ENCODE assay signal across 22 cellular contexts in the genomic region with DNA sequence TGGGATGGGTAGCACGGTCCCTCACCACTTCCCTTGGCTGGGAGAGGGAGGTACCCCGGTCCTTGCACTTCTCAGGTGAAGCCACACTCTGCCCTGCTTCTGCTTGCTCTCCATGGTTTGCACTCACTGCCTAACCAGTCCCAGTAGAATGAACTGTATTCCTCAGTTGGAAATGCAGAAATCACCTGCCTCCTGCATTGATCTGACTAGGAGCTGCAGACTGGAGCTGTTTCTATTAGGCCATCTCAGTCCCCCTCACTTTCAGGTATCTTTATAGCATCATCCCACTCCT.
A peak's percentile ranks its signal among the peaks of the same experiment; 100 is the strongest.
DNase-seq lines count a peak whose midpoint lies in the region; ATAC-seq, FAIRE-seq and TF ChIP-seq lines count a peak whose summit lies in the region.
"Had no signal": no experiment of that assay in that cellular context is flagged by ENCODE, and none has a peak within 500 bp of the region (broad histone marks: within the 10 kb centered on the region; RNA-seq: fewer than 3 reads in every experiment).

No MANE protein-coding gene starts in this region.

- H3K36me3 ChIP-seq in suprapubic skin = no peaks in the 10 kb centered on the region
- H3K36me3 ChIP-seq: BLaER1 treated with 17β-estradiol and CSF1 and Interleukin-3, amounts not matched to agents 10 nM and 100 nM had no signal

- no peaks in the 10 kb centered on the region for H3K4me1 ChIP-seq in suprapubic skin
- H3K4me1 ChIP-seq: Caco-2 had no signal

- TF ChIP-seq CTCF in WTC11 (IDR thresholded peaks at IDR 0.05) (no peak), suprapubic skin (IDR thresholded peaks at IDR 0.05) (no peak)

- H3K36me3 Mint-ChIP-seq in WTC11 = peaks cover 8% of the 10 kb centered on the region
- H3K36me3 Mint-ChIP-seq: CD8-positive, alpha-beta T cell had no signal

- WGBS in suprapubic skin = 100% methylated on average over 2 of the region's 2 CpGs

- H3K9me3 ChIP-seq in suprapubic skin = peaks cover 2% of the 10 kb centered on the region

- no peak for TF ChIP-seq EP300 in suprapubic skin (IDR thresholded peaks at IDR 0.05)

- H3K27me3 ChIP-seq in suprapubic skin = no peaks in the 10 kb centered on the region
- H3K27me3 ChIP-seq: BLaER1 treated with 17β-estradiol and CSF1 and Interleukin-3, amounts not matched to agents 10 nM and 100 nM had no signal

- H3K4me3 Mint-ChIP-seq in WTC11 = no peak overlapping the region
- H3K4me3 Mint-ChIP-seq: B cell; CD4-positive, alpha-beta T cell; CD8-positive, alpha-beta T cell had no signal

- peaks cover 25% of the 10 kb centered on the region for H3K4me1 Mint-ChIP-seq in WTC11
- H3K4me1 Mint-ChIP-seq: B cell had no signal

- DNase-seq in WTC11 (ENCODE audit: low spot score) = no peak
- DNase-seq in left lobe of liver (ENCODE audit: low spot score) = no peak
- DNase-seq in urothelium cell line (ENCODE audit: low spot score) = no peak
- DNase-seq in T-helper 2 cell = no peak
- no peak for DNase-seq in stimulated activated naive CD4-positive, alpha-beta T cell treated with Interleukin-2 at 50 U/mL for 16 hours (lab: John Stamatoyannopoulos, UW)
- no peak for DNase-seq in suprapubic skin (ENCODE audit: low spot score in 2 of 2)
- DNase-seq: 8988T; ACHN; Caco-2; Calu3; CD4-positive, alpha-beta T cell; CD8-positive, alpha-beta T cell; DMS79 treated with DMSO at 0.1 percent for 48 hours; GF-D8 had no signal

- peak; percentile 13 for FAIRE-seq in urothelium cell line (lab: Jason Lieb, UNC)
- FAIRE-seq: A204.1, D721Med, G401.6, GM12891, GM19239 had no signal

- POLR2A ChIA-PET in WTC11 (lab: Charles Lee) = no interaction called here

- H3K27me3 Mint-ChIP-seq in WTC11 (ENCODE audit: low read depth) = peaks cover 13% of the 10 kb centered on the region
- H3K27me3 Mint-ChIP-seq: B cell; CD4-positive, alpha-beta T cell had no signal

- TF ChIP-seq POLR2A in suprapubic skin (IDR thresholded peaks at IDR 0.05) = no peak

- ATAC-seq in WTC11 = peak; percentile 49
- ATAC-seq in left lobe of liver = peak; percentile 64
- ATAC-seq: CD8-positive, alpha-beta T cell had no signal

- H3K27ac Mint-ChIP-seq in WTC11 = no peak overlapping the region
- H3K27ac Mint-ChIP-seq: B cell; CD4-positive, alpha-beta T cell; CD8-positive, alpha-beta T cell had no signal

- H3K4me3 ChIP-seq in suprapubic skin = no peak overlapping the region
- H3K4me3 ChIP-seq: BLaER1 treated with 17β-estradiol and CSF1 and Interleukin-3, amounts not matched to agents 10 nM and 100 nM had no signal

- peaks cover 17% of the 10 kb centered on the region for H3K9me3 Mint-ChIP-seq in WTC11

- H3K27ac ChIP-seq in suprapubic skin = no peak overlapping the region
- H3K27ac ChIP-seq: BLaER1 treated with 17β-estradiol and CSF1 and Interleukin-3, amounts not matched to agents 10 nM and 100 nM; C4-2B had no signal

- CTCF ChIA-PET in WTC11 (lab: Charles Lee) = no interaction called here

TF ChIP-seq in WTC11, 78 proteins besides CTCF, POLR2A, EP300 and RAD21:
- no peak for TF ChIP-seq ZBTB21 (CRISPR knock-in tag; IDR thresholded peaks at IDR 0.05; ENCODE audit: borderline replicate concordance)
- TF ChIP-seq NR2C2 (CRISPR knock-in tag; IDR thresholded peaks at IDR 0.05) = no peak
- TF ChIP-seq OVOL2 (CRISPR knock-in tag; IDR thresholded peaks at IDR 0.05; ENCODE audit: borderline replicate concordance) = no peak
- TF ChIP-seq, protein P1, sequence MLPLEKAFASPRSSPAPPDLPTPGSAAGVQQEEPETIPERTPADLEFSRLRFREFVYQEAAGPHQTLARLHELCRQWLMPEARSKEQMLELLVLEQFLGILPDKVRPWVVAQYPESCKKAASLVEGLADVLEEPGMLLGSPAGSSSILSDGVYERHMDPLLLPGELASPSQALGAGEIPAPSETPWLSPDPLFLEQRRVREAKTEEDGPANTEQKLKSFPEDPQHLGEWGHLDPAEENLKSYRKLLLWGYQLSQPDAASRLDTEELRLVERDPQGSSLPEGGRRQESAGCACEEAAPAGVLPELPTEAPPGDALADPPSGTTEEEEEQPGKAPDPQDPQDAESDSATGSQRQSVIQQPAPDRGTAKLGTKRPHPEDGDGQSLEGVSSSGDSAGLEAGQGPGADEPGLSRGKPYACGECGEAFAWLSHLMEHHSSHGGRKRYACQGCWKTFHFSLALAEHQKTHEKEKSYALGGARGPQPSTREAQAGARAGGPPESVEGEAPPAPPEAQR (CRISPR knock-in tag; IDR thresholded peaks at IDR 0.05) = no peak
- no peak for TF ChIP-seq TCF7 (CRISPR knock-in tag; IDR thresholded peaks at IDR 0.05; ENCODE audit: low read depth)
- no peak for TF ChIP-seq JAZF1 (CRISPR knock-in tag; IDR thresholded peaks at IDR 0.05)
- no peak for TF ChIP-seq RELA (CRISPR knock-in tag; IDR thresholded peaks at IDR 0.05; ENCODE audit: borderline replicate concordance)
- no peak for TF ChIP-seq SMAD3 (CRISPR knock-in tag; IDR thresholded peaks at IDR 0.05; ENCODE audit: borderline replicate concordance)
- TF ChIP-seq NFE2L1 (CRISPR knock-in tag; IDR thresholded peaks at IDR 0.05) = no peak
- no peak for TF ChIP-seq IRF2 (CRISPR knock-in tag; IDR thresholded peaks at IDR 0.05; ENCODE audit: borderline replicate concordance, low read depth)
- TF ChIP-seq, protein P2, sequence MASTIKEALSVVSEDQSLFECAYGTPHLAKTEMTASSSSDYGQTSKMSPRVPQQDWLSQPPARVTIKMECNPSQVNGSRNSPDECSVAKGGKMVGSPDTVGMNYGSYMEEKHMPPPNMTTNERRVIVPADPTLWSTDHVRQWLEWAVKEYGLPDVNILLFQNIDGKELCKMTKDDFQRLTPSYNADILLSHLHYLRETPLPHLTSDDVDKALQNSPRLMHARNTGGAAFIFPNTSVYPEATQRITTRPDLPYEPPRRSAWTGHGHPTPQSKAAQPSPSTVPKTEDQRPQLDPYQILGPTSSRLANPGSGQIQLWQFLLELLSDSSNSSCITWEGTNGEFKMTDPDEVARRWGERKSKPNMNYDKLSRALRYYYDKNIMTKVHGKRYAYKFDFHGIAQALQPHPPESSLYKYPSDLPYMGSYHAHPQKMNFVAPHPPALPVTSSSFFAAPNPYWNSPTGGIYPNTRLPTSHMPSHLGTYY (CRISPR knock-in tag; IDR thresholded peaks at IDR 0.05) = no peak
- no peak for TF ChIP-seq FOXP4 (CRISPR knock-in tag; IDR thresholded peaks at IDR 0.05)
- no peak for TF ChIP-seq MYBL2 (CRISPR knock-in tag; IDR thresholded peaks at IDR 0.05)
- TF ChIP-seq TEAD1 (CRISPR knock-in tag; IDR thresholded peaks at IDR 0.05) = no peak
- TF ChIP-seq, protein P3, sequence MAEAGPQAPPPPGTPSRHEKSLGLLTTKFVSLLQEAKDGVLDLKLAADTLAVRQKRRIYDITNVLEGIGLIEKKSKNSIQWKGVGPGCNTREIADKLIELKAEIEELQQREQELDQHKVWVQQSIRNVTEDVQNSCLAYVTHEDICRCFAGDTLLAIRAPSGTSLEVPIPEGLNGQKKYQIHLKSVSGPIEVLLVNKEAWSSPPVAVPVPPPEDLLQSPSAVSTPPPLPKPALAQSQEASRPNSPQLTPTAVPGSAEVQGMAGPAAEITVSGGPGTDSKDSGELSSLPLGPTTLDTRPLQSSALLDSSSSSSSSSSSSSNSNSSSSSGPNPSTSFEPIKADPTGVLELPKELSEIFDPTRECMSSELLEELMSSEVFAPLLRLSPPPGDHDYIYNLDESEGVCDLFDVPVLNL (CRISPR knock-in tag; IDR thresholded peaks at IDR 0.05; ENCODE audit: borderline replicate concordance, low read depth) = no peak
- TF ChIP-seq MLX (CRISPR knock-in tag; IDR thresholded peaks at IDR 0.05) = no peak
- TF ChIP-seq ZNF423 (CRISPR knock-in tag; IDR thresholded peaks at IDR 0.05) = no peak
- TF ChIP-seq ATF2 (CRISPR knock-in tag; IDR thresholded peaks at IDR 0.05; ENCODE audit: borderline replicate concordance, low read depth) = no peak
- TF ChIP-seq USF2 (CRISPR knock-in tag; IDR thresholded peaks at IDR 0.05) = no peak
TF ChIP-seq in WTC11: peak in this region for 0.
